8 cellular contexts compared by ENCODE assay signal in the genomic region with DNA sequence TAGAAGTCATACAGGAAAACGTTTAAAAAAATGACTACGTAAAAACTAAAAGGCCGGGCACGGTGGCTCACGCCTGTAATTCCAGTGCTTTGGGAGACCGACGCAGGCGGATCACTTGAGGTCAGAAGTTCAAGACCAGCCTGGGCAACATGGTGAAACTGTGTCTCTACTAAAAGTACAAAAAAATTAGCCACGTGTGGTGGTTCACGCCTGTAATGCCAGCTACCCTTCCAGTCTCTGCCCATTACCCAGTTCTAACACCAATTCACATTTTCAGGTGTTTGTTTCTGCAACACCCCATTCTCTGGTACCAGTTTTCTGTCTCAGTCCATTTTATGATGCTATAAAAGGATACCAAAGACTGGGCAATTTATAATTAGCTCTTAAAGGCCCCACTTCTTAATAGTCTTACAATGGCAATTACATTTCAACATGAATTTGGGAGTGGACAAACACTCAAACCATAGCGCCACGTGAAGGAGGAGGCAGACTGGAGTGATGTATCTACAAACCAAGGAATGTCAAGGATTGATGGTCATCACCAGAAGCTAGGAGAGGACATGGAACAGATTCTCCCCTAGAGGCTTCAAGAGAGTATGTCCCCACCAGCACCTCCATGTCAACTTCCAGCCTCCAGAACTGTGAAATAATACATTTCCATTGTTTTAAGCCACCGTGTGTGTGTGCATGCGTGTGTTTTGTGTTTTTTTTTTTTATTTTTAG. TPM values are rescaled to one million over a fixed set of nuclear protein-coding genes. Genes with fewer than 3 reads are reported as not detected.
A peak's percentile ranks its signal among the peaks of the same experiment; 100 is the strongest.
DNase-seq lines count a peak whose midpoint lies in the region; ATAC-seq, FAIRE-seq and TF ChIP-seq lines count a peak whose summit lies in the region.

No MANE protein-coding gene starts in this region.

- DNase-seq in NCI-H2029 treated with DMSO at 0.1 percent for 48 hours (lab: John Stamatoyannopoulos, UW) (peak; percentile 2), NCI-H2029 (lab: John Stamatoyannopoulos, UW) (no peak), WTC11 (ENCODE audit: low spot score) (no peak), hepatocyte (ENCODE audit: low spot score) (no peak), stomach (no peak), NCI-H1092 treated with DMSO at 0.1 percent for 48 hours (lab: John Stamatoyannopoulos, UW) (no peak), H54 (ENCODE audit: insufficient read length, low spot score) (no peak), foreskin melanocyte (no peak)

- peak overlapping the region; percentile 90 for H2AFZ ChIP-seq in hepatocyte

- H3K9me2 ChIP-seq in hepatocyte (replicated peaks; ENCODE audit: insufficient read depth), result no peaks in the 10 kb centered on the region

- TF ChIP-seq POLR2A in stomach (IDR thresholded peaks at IDR 0.05) (no peak), H54 (IDR thresholded peaks at IDR 0.05; ENCODE audit: low read depth, low read length) (no peak)

- no peaks in the 10 kb centered on the region for H3K9me3 ChIP-seq in hepatocyte (ENCODE audit: low read depth)
- no peaks in the 10 kb centered on the region for H3K9me3 ChIP-seq in stomach

- peaks cover 7% of the 10 kb centered on the region for H3K79me2 ChIP-seq in hepatocyte

- H3K27me3 ChIP-seq in hepatocyte (no peaks in the 10 kb centered on the region), stomach (no peaks in the 10 kb centered on the region)

- TF ChIP-seq CTCF in WTC11 (IDR thresholded peaks at IDR 0.05) (no peak), hepatocyte (IDR thresholded peaks at IDR 0.05; ENCODE audit: poor library complexity) (no peak), stomach (IDR thresholded peaks at IDR 0.05) (no peak)

- CTCF ChIA-PET in WTC11 (lab: Charles Lee), result interaction anchor here (0.5 to 1.3 kb wide), 3 partner anchors 24 to 138 kb away, joined by 3 to 4 read pairs (median 3); no protein-coding TSS in a partner anchor

- FAIRE-seq in H54 (lab: Jason Lieb, UNC), result no peak

- intact Hi-C loops in stomach (cut with DNase I; ENCODE audit: low total_unique reads), result no loop called here

- H3K36me3 ChIP-seq in hepatocyte (replicated peaks; ENCODE audit: insufficient read depth, low read depth) (no peaks in the 10 kb centered on the region), stomach (peaks cover 0 to 22% (median 21%) of the 10 kb centered on the region in 4 donors)

- peaks cover 13% of the 10 kb centered on the region for H3K36me3 Mint-ChIP-seq in WTC11

- no peaks in the 10 kb centered on the region for H4K20me1 ChIP-seq in hepatocyte (ENCODE audit: insufficient read depth, poor library complexity, severe bottlenecking)

- H3K4me2 ChIP-seq in hepatocyte, result peak overlapping the region; percentile 76

- no peak for ATAC-seq in WTC11

- 83% methylated on average over 14 of the region's 14 CpGs for WGBS in hepatocyte (ENCODE audit: low lambda C conversion rate, missing lambda C conversion rate)
- WGBS in stomach, 5 donors, result 63 to 68% (median 67%) methylated on average over 14 of the region's 14 CpGs

- POLR2A ChIA-PET in WTC11 (lab: Charles Lee), result no interaction called here

- H3K27ac ChIP-seq in hepatocyte (peak overlapping the region; percentile 61), stomach (peak overlapping the region in 4 of 5 donors; percentile 77 to 89 (median 86))

- no peaks in the 10 kb centered on the region for H3K27me3 Mint-ChIP-seq in WTC11 (ENCODE audit: low read depth)

- H3K9me3 Mint-ChIP-seq in WTC11, result no peaks in the 10 kb centered on the region

- peak overlapping the region; percentile 89 for H3K27ac Mint-ChIP-seq in WTC11

- TF ChIP-seq EP300 in stomach (IDR thresholded peaks at IDR 0.05), result no peak

- H3K4me3 ChIP-seq in hepatocyte, result peak overlapping the region; percentile 49
- H3K4me3 ChIP-seq in stomach, result peak overlapping the region; percentile 62 to 80 (median 69)

- peak overlapping the region; percentile 96 for H3K4me3 Mint-ChIP-seq in WTC11

- peaks cover 15% of the 10 kb centered on the region for H3K4me1 Mint-ChIP-seq in WTC11

- peaks cover 4% of the 10 kb centered on the region for H3K4me1 ChIP-seq in hepatocyte (ENCODE audit: insufficient read depth)
- peaks cover 12 to 21% (median 15%) of the 10 kb centered on the region in 4 donors for H3K4me1 ChIP-seq in stomach

TF ChIP-seq in WTC11, 78 proteins besides CTCF, POLR2A, EP300 and RAD21:
- TF ChIP-seq, protein P1, sequence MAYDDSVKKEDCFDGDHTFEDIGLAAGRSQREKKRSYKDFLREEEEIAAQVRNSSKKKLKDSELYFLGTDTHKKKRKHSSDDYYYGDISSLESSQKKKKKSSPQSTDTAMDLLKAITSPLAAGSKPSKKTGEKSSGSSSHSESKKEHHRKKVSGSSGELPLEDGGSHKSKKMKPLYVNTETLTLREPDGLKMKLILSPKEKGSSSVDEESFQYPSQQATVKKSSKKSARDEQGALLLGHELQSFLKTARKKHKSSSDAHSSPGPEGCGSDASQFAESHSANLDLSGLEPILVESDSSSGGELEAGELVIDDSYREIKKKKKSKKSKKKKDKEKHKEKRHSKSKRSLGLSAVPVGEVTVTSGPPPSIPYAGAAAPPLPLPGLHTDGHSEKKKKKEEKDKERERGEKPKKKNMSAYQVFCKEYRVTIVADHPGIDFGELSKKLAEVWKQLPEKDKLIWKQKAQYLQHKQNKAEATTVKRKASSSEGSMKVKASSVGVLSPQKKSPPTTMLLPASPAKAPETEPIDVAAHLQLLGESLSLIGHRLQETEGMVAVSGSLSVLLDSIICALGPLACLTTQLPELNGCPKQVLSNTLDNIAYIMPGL (CRISPR knock-in tag; IDR thresholded peaks at IDR 0.05), result peak; percentile 4; the same call in 1 of the 2 replicates
- no peak for TF ChIP-seq ZNF425 (CRISPR knock-in tag; conservative IDR thresholded peaks at IDR 0.05)

RNA-seq across cellular contexts. Expression of gene C17orf75, which starts 0.8 kb away (rescaled TPM):
- 35.5 to 49.4 TPM (median 35.5 TPM) in 3 replicates for total RNA-seq in WTC11 (2021)
- total RNA-seq in hepatocyte, result 20.1 and 25.7 TPM in 2 replicates
- polyA plus RNA-seq in hepatocyte, result 13.5 and 16.0 TPM in 2 replicates
- 10 to 100 TPM in 4 of 5 donors, 1 to 10 TPM in 1; 7.5 to 48.0 (median 26.8) TPM for total RNA-seq in stomach
- 10 to 100 TPM; 11.0 to 14.1 (median 11.2) TPM for polyA plus RNA-seq in stomach

RNA-seq across cellular contexts. Expression of gene ZNF207, which starts 7.2 kb away (rescaled TPM):
- total RNA-seq in WTC11 (2021), result 188 to 223 TPM (median 201 TPM) in 3 replicates
- total RNA-seq in hepatocyte, result 138 and 161 TPM in 2 replicates
- polyA plus RNA-seq in hepatocyte, result 137 and 138 TPM in 2 replicates
- total RNA-seq in stomach, result 100 to 1,000 TPM; 104 to 800 (median 220) TPM
- polyA plus RNA-seq in stomach, result 10 to 100 TPM; 46.8 to 72.2 (median 47.7) TPM
